In genomic region chr9:36574045-36574444, GRCh38 we compare ENCODE assay signal across 8 cellular contexts. TPM values are rescaled to one million over a fixed set of nuclear protein-coding genes. Genes with fewer than 3 reads are reported as not detected.
DNase-seq lines count a peak whose midpoint lies in the region; ATAC-seq and TF ChIP-seq lines count a peak whose summit lies in the region.
"Not testable (repeated sequence)": the region's sequence is repeated elsewhere in the genome, so short reads cannot be mapped to it uniquely, and the experiment has no call there.

No MANE protein-coding gene starts in this region.

- dilution Hi-C loops in IMR-90 (cut with HindIII; ENCODE audit: low sequenced_read_pairs, unreplicated experiment), result not testable (repeated sequence)

- H3K27ac ChIP-seq in CD8-positive, alpha-beta memory T cell (ENCODE audit: low read depth, low read length), result peak overlapping the region; percentile 51
- H3K27ac ChIP-seq in IMR-90 (ENCODE audit: insufficient read depth, low read length) (peak overlapping the region; percentile 2; the same call in 1 of the 2 replicates), SJCRH30 (peak overlapping the region; percentile 83)
- not testable (repeated sequence) for H3K27ac ChIP-seq in left ventricle myocardium inferior (replicated peaks)

- H3K4me3 Mint-ChIP-seq in CD8-positive, alpha-beta memory T cell, result peak overlapping the region; percentile 83 to 99 (median 91)
- H3K4me3 Mint-ChIP-seq in activated T-cell treated with anti-CD3 and anti-CD28 coated beads, Interleukin-2, amount 50 U/mL, for 4 hours, result peak overlapping the region; percentile 90
- peak overlapping the region; percentile 90 for H3K4me3 Mint-ChIP-seq in central memory CD8-positive, alpha-beta T cell
- H3K4me3 Mint-ChIP-seq in neural crest cell (peak overlapping the region; percentile 97), type B pancreatic cell (peak overlapping the region; percentile 93)

- not testable (repeated sequence) for H4K20me1 ChIP-seq in IMR-90 (ENCODE audit: insufficient read depth, low read length)

- H3K9me1 ChIP-seq in IMR-90 (ENCODE audit: insufficient read depth, low read length), result not testable (repeated sequence)

- H2BK20ac ChIP-seq in IMR-90 (ENCODE audit: low read depth, low read length), result not testable (repeated sequence)

- TF ChIP-seq POLR2A in IMR-90 (IDR thresholded peaks at IDR 0.05; ENCODE audit: low read depth, low read length), result not testable (repeated sequence)

- not testable (repeated sequence) for ATAC-seq in IMR-90 (ENCODE audit: low read depth); activated T-cell treated with anti-CD3 and anti-CD28 coated beads, Interleukin-2, amount 50 U/mL, for 4 hours; central memory CD8-positive, alpha-beta T cell (replicated peaks; ENCODE audit: extremely low read depth, poor library complexity, severe bottlenecking)

- peak overlapping the region in 5 of 8 donors; percentile 66 to 87 (median 86) for H3K27ac Mint-ChIP-seq in CD8-positive, alpha-beta memory T cell
- H3K27ac Mint-ChIP-seq in central memory CD8-positive, alpha-beta T cell (ENCODE audit: low read depth), result peak overlapping the region; percentile 85
- H3K27ac Mint-ChIP-seq in neural crest cell (ENCODE audit: unreplicated experiment), result peak overlapping the region; percentile 98
- H3K27ac Mint-ChIP-seq in type B pancreatic cell, result peak overlapping the region; percentile 94

- POLR2A ChIA-PET in CD8-positive, alpha-beta memory T cell (lab: Charles Lee), result interaction anchor here (0.7 kb wide), 1 partner anchor 546 kb away, joined by 4 read pairs; the partner anchor contains the start of gene ZCCHC7
- POLR2A ChIA-PET in IMR-90 (lab: Charles Lee; ENCODE audit: unreplicated experiment), result not testable (repeated sequence)

- H3K4me1 ChIP-seq in CD8-positive, alpha-beta memory T cell (ENCODE audit: insufficient read depth, low read length), result peaks cover 11% of the 10 kb centered on the region
- H3K4me1 ChIP-seq in IMR-90 (ENCODE audit: control insufficient read depth, insufficient read depth, low read length); SJCRH30: not testable (repeated sequence)
- peaks cover 22% of the 10 kb centered on the region for H3K4me1 ChIP-seq in left ventricle myocardium inferior

- peak overlapping the region; percentile 92 for H3K4ac ChIP-seq in IMR-90 (ENCODE audit: low read depth, low read length)

- peak overlapping the region; percentile 75 for H3K14ac ChIP-seq in IMR-90 (replicated peaks; ENCODE audit: low read depth, low read length)

- H2BK5ac ChIP-seq in IMR-90 (ENCODE audit: low read depth, low read length, poor library complexity, severe bottlenecking), result peak overlapping the region; percentile 49

- peak overlapping the region; percentile 94 for H3K4me3 ChIP-seq in CD8-positive, alpha-beta memory T cell (ENCODE audit: low read length)
- H3K4me3 ChIP-seq in IMR-90 (ENCODE audit: insufficient read depth, low read depth, low read length), result peak overlapping the region; percentile 96
- H3K4me3 ChIP-seq in SJCRH30, result peak overlapping the region; percentile 87
- peak overlapping the region; percentile 85 for H3K4me3 ChIP-seq in left ventricle myocardium inferior

- not testable (repeated sequence) for H3K9me3 Mint-ChIP-seq in CD8-positive, alpha-beta memory T cell; activated T-cell treated with anti-CD3 and anti-CD28 coated beads, Interleukin-2, amount 50 U/mL, for 4 hours; central memory CD8-positive, alpha-beta T cell; neural crest cell; type B pancreatic cell

- peak overlapping the region; percentile 68; the same call in 1 of the 2 replicates for H3K9ac ChIP-seq in IMR-90 (ENCODE audit: low read depth, low read length)

- peak overlapping the region; percentile 64; the same call in 1 of the 2 replicates for H3K56ac ChIP-seq in IMR-90 (ENCODE audit: extremely low read depth, insufficient read depth, low read length)

- H3K4me2 ChIP-seq in IMR-90 (ENCODE audit: low read depth, low read length), result peak overlapping the region; percentile 82

- H3K27me3 ChIP-seq in CD8-positive, alpha-beta memory T cell (ENCODE audit: insufficient read depth, low read length, poor library complexity, severe bottlenecking); IMR-90 (ENCODE audit: control insufficient read depth, insufficient read depth, low read length); SJCRH30; left ventricle myocardium inferior (ENCODE audit: low read depth): not testable (repeated sequence)

- in situ Hi-C loops in IMR-90 (cut with MboI; ENCODE audit: low sequenced_read_pairs), result not testable (repeated sequence)

- not testable (repeated sequence) for H3K18ac ChIP-seq in IMR-90 (ENCODE audit: low read depth, low read length)

- DNase-seq in CD8-positive, alpha-beta memory T cell; IMR-90; activated T-cell treated with anti-CD3 and anti-CD28 coated beads, Interleukin-2, amount 50 U/mL, for 4 hours; central memory CD8-positive, alpha-beta T cell (ENCODE audit: low spot score in 2 of 2); left ventricle myocardium inferior; neural crest cell (ENCODE audit: low read depth, low spot score); type B pancreatic cell (ENCODE audit: extremely low spot score, unreplicated experiment): not testable (repeated sequence)
- peak in 1 of 2 experiments; percentile 11 for DNase-seq in SJCRH30

- peak overlapping the region; percentile 13 for H2AK9ac ChIP-seq in IMR-90 (replicated peaks; ENCODE audit: low read depth, low read length, poor library complexity)

- H3K36me3 Mint-ChIP-seq in CD8-positive, alpha-beta memory T cell; activated T-cell treated with anti-CD3 and anti-CD28 coated beads, Interleukin-2, amount 50 U/mL, for 4 hours (ENCODE audit: insufficient read depth); central memory CD8-positive, alpha-beta T cell (ENCODE audit: insufficient read depth); neural crest cell (ENCODE audit: low read depth); type B pancreatic cell: not testable (repeated sequence)

- not testable (repeated sequence) for BruUV-seq in IMR-90 (replicated peaks; lab: Mats Ljungman, UMichigan)

- not testable (repeated sequence) for H3K9me3 ChIP-seq in CD8-positive, alpha-beta memory T cell (ENCODE audit: low read length); IMR-90 (ENCODE audit: control insufficient read depth, insufficient read depth, low read length); SJCRH30 (replicated peaks); left ventricle myocardium inferior (replicated peaks)

- CTCF ChIA-PET in CD8-positive, alpha-beta memory T cell (lab: Charles Lee); IMR-90 (lab: Yijun Ruan, JAX): not testable (repeated sequence)

- peak overlapping the region; percentile 74 for H2AK5ac ChIP-seq in IMR-90 (ENCODE audit: low read depth, low read length)

- not testable (repeated sequence) for H3K36me3 ChIP-seq in CD8-positive, alpha-beta memory T cell (ENCODE audit: insufficient read depth, low read length); IMR-90 (ENCODE audit: control insufficient read depth, insufficient read depth, low read length); SJCRH30; left ventricle myocardium inferior

- peaks cover 26 to 34% (median 32%) of the 10 kb centered on the region in 3 donors for H3K4me1 Mint-ChIP-seq in CD8-positive, alpha-beta memory T cell
- peaks cover 18% of the 10 kb centered on the region for H3K4me1 Mint-ChIP-seq in activated T-cell treated with anti-CD3 and anti-CD28 coated beads, Interleukin-2, amount 50 U/mL, for 4 hours (ENCODE audit: low read depth)
- H3K4me1 Mint-ChIP-seq in central memory CD8-positive, alpha-beta T cell, result peaks cover 22% of the 10 kb centered on the region
- H3K4me1 Mint-ChIP-seq in neural crest cell (peaks cover 33% of the 10 kb centered on the region), type B pancreatic cell (ENCODE audit: unreplicated experiment) (peaks cover 17% of the 10 kb centered on the region)

- H4K5ac ChIP-seq in IMR-90 (ENCODE audit: low read depth, low read length), result peak overlapping the region; percentile 87; the same call in 1 of the 2 replicates

- intact Hi-C loops in IMR-90 (cut with micrococcal nuclease); left ventricle myocardium inferior (cut with micrococcal nuclease): not testable (repeated sequence)

- peak overlapping the region; percentile 75 for H4K91ac ChIP-seq in IMR-90 (ENCODE audit: insufficient read depth, low read depth, low read length)

- peaks cover 6 to 24% of the 10 kb centered on the region in 2 experiments; a peak in 3 of 4 replicates for H3K79me1 ChIP-seq in IMR-90 (ENCODE audit: low read depth in 1 of 2, low read length in 2 of 2)

- peak overlapping the region; percentile 25; the same call in 1 of the 2 replicates for H2BK120ac ChIP-seq in IMR-90 (ENCODE audit: low read depth, low read length)

- H4K8ac ChIP-seq in IMR-90 (ENCODE audit: low read depth in 2 of 2, low read length in 2 of 2), result peak overlapping the region; percentile 84 to 98

- H3K27me3 Mint-ChIP-seq in CD8-positive, alpha-beta memory T cell; activated T-cell treated with anti-CD3 and anti-CD28 coated beads, Interleukin-2, amount 50 U/mL, for 4 hours (ENCODE audit: low read depth); central memory CD8-positive, alpha-beta T cell; neural crest cell (ENCODE audit: low read depth); type B pancreatic cell: not testable (repeated sequence)

- H3K23ac ChIP-seq in IMR-90 (ENCODE audit: low read depth, low read length), result peak overlapping the region; percentile 89

- TF ChIP-seq RAD21 in IMR-90 (IDR thresholded peaks at IDR 0.05; ENCODE audit: low read length), result not testable (repeated sequence)

- not testable (repeated sequence) for TF ChIP-seq CTCF in IMR-90 (conservative IDR thresholded peaks at IDR 0.05; ENCODE audit: low read depth, low read length); left ventricle myocardium inferior (IDR thresholded peaks at IDR 0.05; ENCODE audit: borderline replicate concordance); neural crest cell (conservative IDR thresholded peaks at IDR 0.05); type B pancreatic cell (conservative IDR thresholded peaks at IDR 0.05)

- 100% methylated on average over 1 of the region's 8 CpGs; no CpG with 5 or more reads in 1 of the 2 experiments for WGBS in IMR-90 (ENCODE audit: extremely low coverage in 2 of 2, insufficient read length in 1 of 2), 2 experiments

- peak overlapping the region; percentile 3 for H2AFZ ChIP-seq in IMR-90 (replicated peaks; ENCODE audit: low read length, poor library complexity)

- not testable (repeated sequence) for H2BK15ac ChIP-seq in IMR-90 (ENCODE audit: low read depth, low read length)

RNA-seq across cellular contexts. Expression of gene MELK, which starts 1.4 kb away (rescaled TPM):
- total RNA-seq in CD8-positive, alpha-beta memory T cell, result 10 to 100 TPM; 51.0 to 51.6 TPM
- polyA plus RNA-seq in CD8-positive, alpha-beta memory T cell, result not detected
- 27.4 and 39.4 TPM in 2 replicates for total RNA-seq in IMR-90 (2012; rRNA removed)
- polyA plus RNA-seq in IMR-90 (2012; rRNA removed), result 17.8 and 20.8 TPM in 2 replicates
- 2.2 and 4.1 TPM in 2 replicates for polyA plus RNA-seq in IMR-90 (2012; cell fraction: cytosol; rRNA removed)
- 1.8 and 10.1 TPM in 2 replicates for polyA plus RNA-seq in IMR-90 (2012; cell fraction: nucleus; rRNA removed; ENCODE audit: low replicate concordance)
- total RNA-seq in SJCRH30 (2014; rRNA removed; shearing (Covaris generic)), result 86.3 and 94.3 TPM in 2 replicates
- total RNA-seq in activated T-cell treated with anti-CD3 and anti-CD28 coated beads, Interleukin-2, amount 50 U/mL, for 4 hours, result 10 to 100 TPM in 1 of 3 donors, 1 to 10 TPM in 2; 8.4 to 11.6 (median 9.0) TPM
- 0.27 TPM for total RNA-seq in left ventricle myocardium inferior
- 59.2 and 60.4 TPM in 2 replicates for total RNA-seq in neural crest cell
- total RNA-seq in type B pancreatic cell (ENCODE audit: low replicate concordance), result 19.8 and 35.8 TPM in 2 replicates
